Comparison of ENCODE assay signal across 8 cellular contexts in the genomic region with DNA sequence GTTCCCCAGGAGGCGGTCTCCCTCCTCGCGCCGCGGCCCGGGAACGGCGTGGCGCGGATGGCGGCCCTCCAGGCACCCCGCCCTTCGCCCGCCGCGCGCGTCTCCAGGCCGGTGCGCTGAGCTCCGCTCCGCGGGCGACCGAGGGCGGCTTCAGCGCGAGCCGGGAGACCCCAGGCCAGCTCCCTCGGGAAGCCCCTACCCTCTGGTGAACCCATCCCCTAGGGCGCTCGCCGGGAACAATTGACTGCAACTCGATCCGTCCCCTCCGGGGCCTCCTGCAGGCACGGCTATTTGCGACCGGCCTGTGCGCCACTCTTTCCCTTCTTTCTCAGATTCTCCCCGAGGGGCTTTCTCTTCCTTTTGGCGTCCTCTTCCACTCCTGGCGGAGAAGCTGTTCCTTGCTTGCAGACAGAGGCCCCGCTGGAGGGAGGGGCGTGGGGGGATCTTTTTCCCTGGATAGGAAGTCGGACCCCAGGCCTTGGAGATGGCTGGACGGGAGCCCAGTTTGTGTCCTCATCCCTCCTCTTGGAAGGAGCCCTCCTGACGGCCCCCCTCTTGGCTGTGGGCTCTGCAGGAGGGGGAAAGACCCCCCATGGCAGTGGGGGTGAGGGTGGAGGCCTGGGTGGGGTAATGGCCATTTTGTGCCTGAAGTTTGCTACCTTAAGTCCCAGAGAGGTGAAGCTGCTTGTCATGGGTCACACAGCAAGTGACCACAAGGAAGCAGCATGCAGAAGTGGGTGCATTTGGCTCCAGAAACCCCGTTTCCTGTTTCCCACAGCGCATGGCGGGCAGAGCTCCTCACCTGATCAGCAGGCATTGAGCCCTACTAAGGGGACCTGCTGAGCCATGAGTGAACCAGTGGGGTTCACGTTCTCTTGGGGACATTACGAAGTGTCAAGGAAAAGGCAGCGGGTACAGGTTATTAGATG. TPM values are rescaled to one million over a fixed set of nuclear protein-coding genes. Genes with fewer than 3 reads are reported as not detected.
DNase-seq lines count a peak whose midpoint lies in the region; ATAC-seq lines count a peak whose summit lies in the region.

No MANE protein-coding gene starts in this region.

- no peak for ATAC-seq in activated T-cell treated with anti-CD3 and anti-CD28 coated beads, Interleukin-2, amount 50 U/mL, for 4 hours
- ATAC-seq in left cardiac atrium (peak; percentile 3 to 10), HG02623 (IDR thresholded peaks at IDR 0.05; ENCODE audit: unreplicated experiment) (no peak)

- intact Hi-C loops in left cardiac atrium (cut with DNase I): loop anchor here in 1 of 2 donors (5.0 kb wide), 1 partner anchor 47 kb away; no protein-coding TSS in a partner anchor

- H3K4me3 Mint-ChIP-seq in activated T-cell treated with anti-CD3 and anti-CD28 coated beads, Interleukin-2, amount 50 U/mL, for 4 hours: peak overlapping the region; percentile 73

- DNase-seq in EH (ENCODE audit: low read depth) (peak; percentile 54), HuH-7 (ENCODE audit: low spot score) (peak; percentile 76), left cardiac atrium (no peak), skeletal muscle cell (ENCODE audit: low read depth) (no peak), amniotic stem cell (lab: John Stamatoyannopoulos, UW) (no peak)
- no peak for DNase-seq in activated T-cell treated with anti-CD3 and anti-CD28 coated beads, Interleukin-2, amount 50 U/mL, for 4 hours
- DNase-seq in effector CD8-positive, alpha-beta T cell (lab: John Stamatoyannopoulos, UW): no peak

- peaks cover 27% of the 10 kb centered on the region for H3K27me3 Mint-ChIP-seq in activated T-cell treated with anti-CD3 and anti-CD28 coated beads, Interleukin-2, amount 50 U/mL, for 4 hours (ENCODE audit: low read depth)

- H3K4me3 ChIP-seq in skeletal muscle cell (ENCODE audit: low read depth, low read length): peak overlapping the region; percentile 82

- no peaks in the 10 kb centered on the region for H3K9me3 Mint-ChIP-seq in activated T-cell treated with anti-CD3 and anti-CD28 coated beads, Interleukin-2, amount 50 U/mL, for 4 hours

- peaks cover 24% of the 10 kb centered on the region for H3K4me1 Mint-ChIP-seq in activated T-cell treated with anti-CD3 and anti-CD28 coated beads, Interleukin-2, amount 50 U/mL, for 4 hours (ENCODE audit: low read depth)

- H3K36me3 Mint-ChIP-seq in activated T-cell treated with anti-CD3 and anti-CD28 coated beads, Interleukin-2, amount 50 U/mL, for 4 hours (ENCODE audit: insufficient read depth): no peaks in the 10 kb centered on the region

RNA-seq across cellular contexts. Expression of a gene that starts 2.3 kb away (rescaled TPM):
- total RNA-seq in activated T-cell treated with anti-CD3 and anti-CD28 coated beads, Interleukin-2, amount 50 U/mL, for 4 hours: 10 to 100 TPM; 17.5 to 27.2 (median 18.3) TPM
- total RNA-seq in left cardiac atrium: 10 to 100 TPM; 25.5 to 30.0 TPM

Comparison
In these comparisons a context has a peak if more than half of its experiments do, and no peak if none do; other contexts are left out.
1. DNase-seq: peak in EH (single experiment) and HuH-7 (single experiment); none in activated T-cell treated with anti-CD3 and anti-CD28 coated beads, Interleukin-2, amount 50 U/mL, for 4 hours (single experiment), left cardiac atrium (single experiment), skeletal muscle cell (single experiment), effector CD8-positive, alpha-beta T cell (single experiment) and amniotic stem cell (single experiment).
2. ATAC-seq: peak in left cardiac atrium (2 of 2); none in activated T-cell treated with anti-CD3 and anti-CD28 coated beads, Interleukin-2, amount 50 U/mL, for 4 hours (0 of 2) and HG02623 (single experiment).